In the genomic region with DNA sequence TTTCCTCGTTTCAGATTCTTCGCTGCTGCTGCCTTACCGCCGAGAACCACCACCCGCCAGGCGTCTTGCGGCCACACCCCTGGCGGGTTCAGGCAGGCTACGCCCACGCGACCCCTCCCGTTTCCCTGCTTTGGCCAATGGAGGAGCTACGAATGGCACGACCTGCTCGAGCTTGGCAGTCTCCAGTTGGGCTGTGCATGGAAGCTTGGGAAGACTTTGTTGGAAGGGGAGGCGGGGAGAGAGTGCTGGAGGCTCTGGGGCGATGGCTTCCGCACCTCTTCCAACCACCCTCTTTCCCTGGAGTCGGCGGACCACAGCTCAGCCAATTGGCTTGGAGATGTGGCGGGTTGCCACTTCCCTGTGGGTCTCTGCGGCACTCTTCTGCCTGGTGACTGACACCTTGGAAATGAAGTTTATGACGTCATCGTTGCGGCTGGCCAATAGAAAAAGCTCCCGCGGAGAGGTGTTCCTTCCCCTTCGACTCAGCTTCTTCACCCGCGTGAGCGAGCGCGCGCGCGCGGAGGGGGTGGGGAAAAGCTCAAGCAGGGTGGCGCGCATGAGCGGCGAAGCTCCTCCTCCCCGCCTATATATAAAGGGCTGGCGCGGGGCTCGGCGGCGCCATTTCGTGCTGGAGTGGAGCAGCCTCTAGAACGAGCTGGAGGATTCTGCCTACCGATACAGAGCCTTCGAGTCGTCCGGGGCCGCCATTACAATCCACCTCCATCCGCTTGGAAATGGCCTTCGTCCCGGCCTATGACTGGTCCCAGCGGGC, we compare ENCODE assay signal across 8 cellular contexts. TPM values are rescaled to one million over a fixed set of nuclear protein-coding genes. Genes with fewer than 3 reads are reported as not detected.
DNase-seq lines count a peak whose midpoint lies in the region; ATAC-seq and TF ChIP-seq lines count a peak whose summit lies in the region.

No MANE protein-coding gene starts in this region.

- ATAC-seq in GM18502 (IDR thresholded peaks at IDR 0.05; ENCODE audit: poor library complexity, unreplicated experiment) = peak; percentile 48
- peak; percentile 54 for ATAC-seq in HG02943 (IDR thresholded peaks at IDR 0.05; ENCODE audit: low read depth, unreplicated experiment)
- ATAC-seq in left ventricle myocardium superior = peak; percentile 52

- H3K27me3 ChIP-seq in prostate gland (replicated peaks; ENCODE audit: insufficient read depth) = no peaks in the 10 kb centered on the region

- WGBS in prostate gland = under 1% methylated on average over 53 of the region's 58 CpGs
- WGBS in urinary bladder = under 1% methylated on average over 58 of the region's 58 CpGs

- H3K36me3 ChIP-seq in prostate gland = peaks cover 6 to 31% of the 10 kb centered on the region in 2 donors
- peaks cover 14% of the 10 kb centered on the region for H3K36me3 ChIP-seq in urinary bladder (ENCODE audit: insufficient read depth)

- peak overlapping the region; percentile 99 to 100 for H3K27ac ChIP-seq in prostate gland
- peak overlapping the region; percentile 100 for H3K27ac ChIP-seq in urinary bladder (ENCODE audit: low read depth)

- H3K9me3 ChIP-seq in prostate gland = no peaks in the 10 kb centered on the region

- TF ChIP-seq CTCF in prostate gland (IDR thresholded peaks at IDR 0.05) = peak in 2 of 4 experiments; percentile 27 to 45

- H3K4me1 ChIP-seq in prostate gland (replicated peaks) (peaks cover 10% of the 10 kb centered on the region), urinary bladder (ENCODE audit: insufficient read depth) (no peaks in the 10 kb centered on the region)

- H3K4me3 ChIP-seq in prostate gland = peak overlapping the region; percentile 84 to 91
- H3K4me3 ChIP-seq in urinary bladder (ENCODE audit: low read depth, low read length) = peak overlapping the region; percentile 94

- DNase-seq in NCI-H187 (lab: John Stamatoyannopoulos, UW) = peak; percentile 96 to 99
- peak; percentile 98 to 100 (median 99) for DNase-seq in T-helper 2 cell
- peak; percentile 97 to 100 (median 99) for DNase-seq in anterior cingulate cortex (lab: John Stamatoyannopoulos, UW)
- DNase-seq in left ventricle myocardium superior = peak; percentile 99
- DNase-seq in prostate gland (ENCODE audit: low spot score) = peak; percentile 99

- peak; percentile 96 for TF ChIP-seq POLR2A in prostate gland (IDR thresholded peaks at IDR 0.05)

- intact Hi-C loops in left ventricle myocardium superior (cut with micrococcal nuclease) (no loop called here), prostate gland (cut with DNase I) (loop anchor here (5.0 to 10.0 kb wide), 3 partner anchors 443 to 1349 kb away; partner anchors contain the start of genes CUTA, PHF1 and PRRC2A)

RNA-seq across cellular contexts. Expression of gene BRD2, which starts 3.4 kb away (rescaled TPM):
- total RNA-seq in left ventricle myocardium superior (73.8 TPM), prostate gland (100 to 1,000 TPM; 153 to 252 TPM), urinary bladder (79.0 TPM)
- 138 TPM for polyA plus RNA-seq in urinary bladder

RNA-seq across cellular contexts. Expression of gene HLA-DMA, which starts 18.9 kb away (rescaled TPM):
- total RNA-seq in left ventricle myocardium superior = 20.0 TPM
- total RNA-seq in prostate gland = 10 to 100 TPM in 1 of 2 donors, 1 to 10 TPM in 1; 9.6 to 26.1 TPM
- 8.9 TPM for total RNA-seq in urinary bladder
- 30.4 TPM for polyA plus RNA-seq in urinary bladder

RNA-seq across cellular contexts. Expression of gene HLA-DMB, which starts 30.9 kb away (rescaled TPM):
- 10.6 TPM for total RNA-seq in left ventricle myocardium superior
- 10 to 100 TPM in 1 of 2 donors, 1 to 10 TPM in 1; 7.3 to 15.2 TPM for total RNA-seq in prostate gland
- total RNA-seq in urinary bladder = 8.9 TPM
- 16.4 TPM for polyA plus RNA-seq in urinary bladder

RNA-seq across cellular contexts. Expression of gene HLA-DOA, which starts 37.6 kb away (rescaled TPM):
- total RNA-seq in left ventricle myocardium superior (1.8 TPM), prostate gland (10 to 100 TPM in 1 of 2 donors, 1 to 10 TPM in 1; 7.2 to 14.6 TPM), urinary bladder (2.7 TPM)
- polyA plus RNA-seq in urinary bladder = 5.7 TPM

Comparison
In these comparisons a context has a peak if more than half of its experiments do, and no peak if none do; other contexts are left out.
1. Peak in every context shown above with its lines: DNase-seq, ATAC-seq, H3K4me3 ChIP-seq and H3K27ac ChIP-seq.